ENCODE assay signal across 11 cellular contexts in the genomic region with DNA sequence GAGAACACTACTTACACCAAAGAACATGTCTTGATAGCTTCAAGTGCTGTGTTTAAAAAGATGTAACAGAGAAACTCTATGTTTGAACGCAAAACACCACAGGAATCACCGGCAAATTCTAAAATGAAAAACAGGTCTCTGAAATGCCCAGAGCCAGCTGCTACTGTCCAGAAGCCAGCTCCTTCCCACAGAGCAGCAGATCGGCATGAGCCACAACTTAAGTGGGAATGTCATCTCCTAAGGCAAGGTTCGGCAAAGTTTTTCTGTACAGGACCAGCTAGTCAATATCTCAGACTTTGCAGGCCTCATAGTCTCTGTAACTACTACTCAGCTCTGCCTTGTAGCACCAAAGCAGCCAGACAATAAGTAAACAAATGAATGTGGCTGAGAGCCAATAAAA. TPM values are rescaled to one million over a fixed set of nuclear protein-coding genes. Genes with fewer than 3 reads are reported as not detected.
DNase-seq lines count a peak whose midpoint lies in the region; ATAC-seq and TF ChIP-seq lines count a peak whose summit lies in the region.
"Had no signal": no experiment of that assay in that cellular context is flagged by ENCODE, and none has a peak within 500 bp of the region (broad histone marks: within the 10 kb centered on the region; RNA-seq: fewer than 3 reads in every experiment).

No MANE protein-coding gene starts in this region.

- no peaks in the 10 kb centered on the region for H3K9me2 ChIP-seq in OCI-LY7 (ENCODE audit: insufficient read depth, low read length)

- DNase-seq in ELR (ENCODE audit: low read depth) = peak; percentile 22
- DNase-seq in WTC11 (ENCODE audit: low spot score) = no peak
- DNase-seq in left ventricle myocardium superior = peak; percentile 34
- DNase-seq in sciatic nerve (ENCODE audit: low spot score) = no peak
- no peak for DNase-seq in stimulated activated naive CD4-positive, alpha-beta T cell treated with Interleukin-2 at 50 U/mL for 16 hours (lab: John Stamatoyannopoulos, UW)
- DNase-seq in UCSD-AML1 (lab: John Stamatoyannopoulos, UW; ENCODE audit: unreplicated experiment) = no peak
- no peak for DNase-seq in OCI-LY7 (ENCODE audit: low spot score)
- DNase-seq: activated gamma-delta T cell treated with Interleukin-2 at 50 U/mL for 16 hours, Caco-2, natural killer cell had no signal

- H4K20me1 ChIP-seq in OCI-LY7 (ENCODE audit: insufficient read depth, low read length) = no peaks in the 10 kb centered on the region

- H3K27me3 Mint-ChIP-seq in WTC11 (ENCODE audit: low read depth) = no peaks in the 10 kb centered on the region

- no peaks in the 10 kb centered on the region for H3K4me1 ChIP-seq in OCI-LY7 (ENCODE audit: insufficient read depth, low read length, poor library complexity, severe bottlenecking)

- H3K36me3 ChIP-seq in OCI-LY7 (ENCODE audit: insufficient read depth, low read length) = no peaks in the 10 kb centered on the region

- CTCF ChIA-PET in WTC11 (lab: Charles Lee) (interaction anchor here (1.8 to 3.2 kb wide), 2 partner anchors 33 to 91 kb away, joined by 10 to 12 read pairs; no protein-coding TSS in a partner anchor), OCI-LY7 (lab: Charles Lee; ENCODE audit: unreplicated experiment) (no interaction called here)

- peaks cover 2% of the 10 kb centered on the region; the same call in 1 of the 2 replicates for H3K36me3 Mint-ChIP-seq in WTC11
- H3K36me3 Mint-ChIP-seq: natural killer cell had no signal

- no peak overlapping the region for H2AFZ ChIP-seq in OCI-LY7 (ENCODE audit: low read length)

- no peak for ATAC-seq in WTC11
- ATAC-seq in left ventricle myocardium superior = peak; percentile 23
- peak; percentile 39 for ATAC-seq in sciatic nerve
- ATAC-seq in GM19351 (IDR thresholded peaks at IDR 0.05; ENCODE audit: unreplicated experiment) = no peak
- ATAC-seq: natural killer cell had no signal

- no peak overlapping the region for H3K4me3 Mint-ChIP-seq in WTC11
- H3K4me3 Mint-ChIP-seq: natural killer cell had no signal

- POLR2A ChIA-PET in WTC11 (lab: Charles Lee) = interaction anchor here (0.8 kb wide), 1 partner anchor 384 kb away, joined by 6 read pairs; no protein-coding TSS in a partner anchor
- POLR2A ChIA-PET in OCI-LY7 (lab: Charles Lee) = interaction anchor here (2.0 kb wide), 1 partner anchor 10 kb away, joined by 8 read pairs; no protein-coding TSS in a partner anchor

- H3K4me3 ChIP-seq in OCI-LY7 (ENCODE audit: low read depth, low read length, poor library complexity, severe bottlenecking) = no peak overlapping the region

- no peaks in the 10 kb centered on the region for H3K9me3 Mint-ChIP-seq in WTC11

- peak overlapping the region; percentile 80 for H3K27ac Mint-ChIP-seq in WTC11
- H3K27ac Mint-ChIP-seq: natural killer cell had no signal

- no peaks in the 10 kb centered on the region for H3K79me2 ChIP-seq in OCI-LY7 (ENCODE audit: insufficient read depth, low read depth, low read length)

- no peak overlapping the region for H3K27ac ChIP-seq in OCI-LY7 (ENCODE audit: low read depth, low read length, poor library complexity, severe bottlenecking)

- H3K4me2 ChIP-seq in OCI-LY7 (ENCODE audit: low read length) = no peak overlapping the region

- BruUV-seq in OCI-LY7 (replicated peaks; lab: Mats Ljungman, UMichigan) = no TSS peak

- H3K9me3 ChIP-seq in OCI-LY7 (ENCODE audit: low read length) = no peaks in the 10 kb centered on the region
- H3K9me3 ChIP-seq: Caco-2 had no signal

- TF ChIP-seq CTCF in WTC11 (IDR thresholded peaks at IDR 0.05) (no peak), OCI-LY7 (conservative IDR thresholded peaks at IDR 0.05; ENCODE audit: low read length) (no peak)

- peaks cover 67% of the 10 kb centered on the region for H3K4me1 Mint-ChIP-seq in WTC11

- intact Hi-C loops in left ventricle myocardium superior (cut with micrococcal nuclease) (no loop called here), sciatic nerve (cut with DNase I) (no loop called here), OCI-LY7 (cut with micrococcal nuclease; ENCODE audit: unreplicated experiment) (no loop called here)

TF ChIP-seq in WTC11, 78 proteins besides CTCF, POLR2A, EP300 and RAD21:
- TF ChIP-seq FOXK1 (CRISPR knock-in tag; IDR thresholded peaks at IDR 0.05) (no peak), HMGA2 (CRISPR knock-in tag; IDR thresholded peaks at IDR 0.05) (no peak), SMAD4 (CRISPR knock-in tag; IDR thresholded peaks at IDR 0.05) (no peak), JUN (CRISPR knock-in tag; IDR thresholded peaks at IDR 0.05) (no peak), NR1H2 (CRISPR knock-in tag; IDR thresholded peaks at IDR 0.05) (no peak), NFE2L1 (CRISPR knock-in tag; IDR thresholded peaks at IDR 0.05) (no peak), SP1 (CRISPR knock-in tag; conservative IDR thresholded peaks at IDR 0.05) (no peak), ZNF671 (CRISPR knock-in tag; IDR thresholded peaks at IDR 0.05) (no peak), CREB1 (CRISPR knock-in tag; IDR thresholded peaks at IDR 0.05) (no peak), ZNF121 (CRISPR knock-in tag; IDR thresholded peaks at IDR 0.05) (no peak), ZNF416 (CRISPR knock-in tag; IDR thresholded peaks at IDR 0.05) (no peak), CREM (CRISPR knock-in tag; IDR thresholded peaks at IDR 0.05) (no peak)

RNA-seq across cellular contexts. Expression of gene PLOD2, which starts 4.9 kb away (rescaled TPM):
- total RNA-seq in WTC11 (2021) (36.6 to 40.7 TPM (median 39.3 TPM) in 3 replicates), left ventricle myocardium superior (19.2 TPM), sciatic nerve (37.2 TPM), OCI-LY7 (2022) (not detected in 2 replicates)
- not detected in 2 replicates for total RNA-seq in OCI-LY7 (2014; rRNA removed; shearing (Covaris generic))

Comparison
In these comparisons a context has a peak if more than half of its experiments do, and no peak if none do; other contexts are left out.
1. DNase-seq: peak in ELR (single experiment) and left ventricle myocardium superior (single experiment); none in WTC11 (single experiment), sciatic nerve (single experiment), stimulated activated naive CD4-positive, alpha-beta T cell treated with Interleukin-2 at 50 U/mL for 16 hours (single experiment), UCSD-AML1 (single experiment) and OCI-LY7 (single experiment).
2. ATAC-seq: peak in left ventricle myocardium superior (single experiment) and sciatic nerve (single experiment); none in WTC11 (single experiment) and GM19351 (single experiment).
3. RNA of gene PLOD2, which starts 4.9 kb away (total RNA-seq): 37.2 TPM in sciatic nerve (single experiment), 36.6 to 40.7 TPM in WTC11 and 19.2 TPM in left ventricle myocardium superior (single experiment); not detected in OCI-LY7; every median in the first group is over 10 times any median in the second.